In the genomic region with DNA sequence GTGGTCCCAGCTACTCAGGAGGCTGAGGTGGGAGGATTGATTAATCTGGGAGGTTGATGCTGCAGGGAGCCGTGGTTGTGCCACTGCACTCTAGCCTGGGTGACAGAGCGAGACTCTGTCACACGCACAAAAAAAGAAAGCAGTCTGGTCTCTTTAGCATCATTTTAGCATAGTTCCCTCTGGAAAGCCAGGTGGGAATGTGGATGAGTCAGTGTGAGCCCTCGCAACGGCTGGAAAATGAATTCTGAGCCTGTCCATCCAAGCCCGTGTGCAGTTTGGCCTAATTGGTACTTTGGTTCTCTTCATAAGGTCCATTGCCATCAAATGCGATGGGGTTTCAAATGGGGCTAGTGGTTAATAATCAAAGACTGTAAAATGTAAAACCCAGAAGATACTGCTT, we compare ENCODE assay signal across 20 cellular contexts. TPM values are rescaled to one million over a fixed set of nuclear protein-coding genes. Genes with fewer than 3 reads are reported as not detected.
DNase-seq lines count a peak whose midpoint lies in the region; ATAC-seq and TF ChIP-seq lines count a peak whose summit lies in the region.
"Had no signal": no experiment of that assay in that cellular context is flagged by ENCODE, and none has a peak within 500 bp of the region (broad histone marks: within the 10 kb centered on the region; RNA-seq: fewer than 3 reads in every experiment).

No MANE protein-coding gene starts in this region.

- H3K4me1 ChIP-seq in neural progenitor cell, result peaks cover 11% of the 10 kb centered on the region

- H3K79me2 ChIP-seq in neural progenitor cell (ENCODE audit: low read depth), result no peaks in the 10 kb centered on the region

- peaks cover 23% of the 10 kb centered on the region for H3K4me1 Mint-ChIP-seq in neural progenitor cell
- peaks cover 0 to 10% (median 0%) of the 10 kb centered on the region in 4 donors for H3K4me1 Mint-ChIP-seq in naive thymus-derived CD8-positive, alpha-beta T cell

- peaks cover 10% of the 10 kb centered on the region for H3K27me3 Mint-ChIP-seq in neural progenitor cell (ENCODE audit: insufficient read depth, low read depth)
- H3K27me3 Mint-ChIP-seq in naive thymus-derived CD8-positive, alpha-beta T cell, result peaks cover 0 to 18% (median 7%) of the 10 kb centered on the region in 5 donors

- H3K27ac Mint-ChIP-seq in neural progenitor cell, result peak overlapping the region; percentile 50
- no peak overlapping the region for H3K27ac Mint-ChIP-seq in naive thymus-derived CD8-positive, alpha-beta T cell
- H3K27ac Mint-ChIP-seq: activated naive CD4-positive, alpha-beta T cell treated with anti-CD3 and anti-CD28 coated beads for 36 hours; T-helper 1 cell treated with Interleukin-12 subunit alpha and Interleukin-12 subunit beta and Interleukin-4 antibody, amounts not matched to agents 30 μg/mL and 1 μg/mL, for 36 hours had no signal

- H3K27me3 ChIP-seq in neural progenitor cell, result no peaks in the 10 kb centered on the region

- no peak for ATAC-seq in naive thymus-derived CD8-positive, alpha-beta T cell

- H3K4me2 ChIP-seq in neural progenitor cell, result no peak overlapping the region

- no peaks in the 10 kb centered on the region for H3F3A ChIP-seq in neural progenitor cell (ENCODE audit: low read depth)

- TF ChIP-seq CTCF in neural progenitor cell (IDR thresholded peaks at IDR 0.05), result no peak

- H4K20me1 ChIP-seq in neural progenitor cell (ENCODE audit: low read depth), result no peaks in the 10 kb centered on the region

- POLR2A ChIA-PET in naive thymus-derived CD8-positive, alpha-beta T cell (lab: Charles Lee), result no interaction called here

- DNase-seq in Daoy (ENCODE audit: low read depth) (peak; percentile 60), M059J (ENCODE audit: low read depth) (peak; percentile 35), dermis blood vessel endothelial cell (peak; percentile 44), neural progenitor cell (ENCODE audit: low spot score) (no peak)
- no peak for DNase-seq in activated CD4-positive, alpha-beta T cell treated with anti-CD3 and anti-CD28 coated beads, Interleukin-2, amount 50 U/mL, for 1 hour
- no peak for DNase-seq in activated effector memory CD4-positive, alpha-beta T cell treated with Interleukin-2 at 50 U/mL for 16 hours
- no peak for DNase-seq in naive thymus-derived CD8-positive, alpha-beta T cell
- DNase-seq: activated CD4-positive, alpha-beta T cell treated with anti-CD3 and anti-CD28 coated beads, Interleukin-2, amount 50 U/mL, for 48 hours; activated naive CD4-positive, alpha-beta T cell treated with anti-CD3 and anti-CD28 coated beads for 36 hours; activated T-cell treated with anti-CD3 and anti-CD28 coated beads, Interleukin-2, amount 50 U/mL, for 1 hour; AML-193; Karpas-422; NCI-H1092; NCI-H2029 treated with DMSO at 0.1 percent for 48 hours; stimulated activated CD4-positive, alpha-beta T cell treated with anti-CD3 and anti-CD28 coated beads, Interleukin-12 subunit alpha, Interleukin-12 subunit beta, amount 100 ng/mL, for 4 hours had no signal

- no peak overlapping the region for H3K4me3 ChIP-seq in neural progenitor cell
- H3K4me3 ChIP-seq: coronary artery had no signal

- no peaks in the 10 kb centered on the region for H3K9me3 ChIP-seq in neural progenitor cell (ENCODE audit: low read depth)
- H3K9me3 ChIP-seq: neutrophil had no signal

- no peak overlapping the region for H3K27ac ChIP-seq in neural progenitor cell
- H3K27ac ChIP-seq: coronary artery, neutrophil had no signal

- H3K36me3 ChIP-seq in neural progenitor cell, result no peaks in the 10 kb centered on the region
- H3K36me3 ChIP-seq: neutrophil had no signal

- no peak overlapping the region for H3K9ac ChIP-seq in neural progenitor cell

- H2AFZ ChIP-seq in neural progenitor cell (replicated peaks), result no peak overlapping the region

- H3K9me3 Mint-ChIP-seq in neural progenitor cell, result no peaks in the 10 kb centered on the region
- H3K9me3 Mint-ChIP-seq in naive thymus-derived CD8-positive, alpha-beta T cell, result no peaks in the 10 kb centered on the region
- H3K9me3 Mint-ChIP-seq: activated naive CD4-positive, alpha-beta T cell treated with anti-CD3 and anti-CD28 coated beads for 36 hours; T-helper 1 cell treated with Interleukin-12 subunit alpha and Interleukin-12 subunit beta and Interleukin-4 antibody, amounts not matched to agents 30 μg/mL and 1 μg/mL, for 36 hours had no signal

- no peak overlapping the region for H3K4me3 Mint-ChIP-seq in neural progenitor cell
- H3K4me3 Mint-ChIP-seq in naive thymus-derived CD8-positive, alpha-beta T cell, result no peak overlapping the region
- H3K4me3 Mint-ChIP-seq: activated naive CD4-positive, alpha-beta T cell treated with anti-CD3 and anti-CD28 coated beads for 36 hours; T-helper 1 cell treated with Interleukin-12 subunit alpha and Interleukin-12 subunit beta and Interleukin-4 antibody, amounts not matched to agents 30 μg/mL and 1 μg/mL, for 36 hours had no signal

- no peaks in the 10 kb centered on the region for H3K36me3 Mint-ChIP-seq in neural progenitor cell
- no peaks in the 10 kb centered on the region for H3K36me3 Mint-ChIP-seq in naive thymus-derived CD8-positive, alpha-beta T cell

RNA-seq across cellular contexts. Expression of a gene that starts 2.4 kb away (rescaled TPM):
- not detected in 2 replicates for total RNA-seq in Daoy (2014; rRNA removed; shearing (Covaris generic))
- total RNA-seq in M059J (2014; rRNA removed; shearing (Covaris generic)), result not detected in 2 replicates
- total RNA-seq in dermis blood vessel endothelial cell, result 0.14 and 0.34 TPM in 2 replicates
- total RNA-seq in neural progenitor cell (ENCODE audit: low replicate concordance), result not detected in 2 replicates
- not detected for total RNA-seq in naive thymus-derived CD8-positive, alpha-beta T cell
- not detected for polyA plus RNA-seq in naive thymus-derived CD8-positive, alpha-beta T cell
- total RNA-seq: activated naive CD4-positive, alpha-beta T cell treated with anti-CD3 and anti-CD28 coated beads for 36 hours; mononuclear cell; NCI-H460 had no signal

Comparison
In these comparisons a context has a peak if more than half of its experiments do, and no peak if none do; other contexts are left out.
1. DNase-seq: peak in Daoy (single experiment), M059J (single experiment) and dermis blood vessel endothelial cell (single experiment); none in neural progenitor cell (single experiment), activated CD4-positive, alpha-beta T cell treated with anti-CD3 and anti-CD28 coated beads, Interleukin-2, amount 50 U/mL, for 1 hour (single experiment), activated effector memory CD4-positive, alpha-beta T cell treated with Interleukin-2 at 50 U/mL for 16 hours (single experiment) and naive thymus-derived CD8-positive, alpha-beta T cell (0 of 10).